In genomic region chr1:155070721-155071556, GRCh38 we compare ENCODE assay signal across 8 cellular contexts. TPM values are rescaled to one million over a fixed set of nuclear protein-coding genes. Genes with fewer than 3 reads are reported as not detected.
DNase-seq lines count a peak whose midpoint lies in the region; ATAC-seq, FAIRE-seq and TF ChIP-seq lines count a peak whose summit lies in the region.

No MANE protein-coding gene starts in this region.

- in situ Hi-C loops in K562 (cut with MboI): no loop called here

- CTCF ChIA-PET in AG04449 (lab: Yijun Ruan, JAX): interaction anchor here (0.7 to 10.6 kb wide), 12 partner anchors 10 to 98 kb away, joined by 3 to 122 read pairs (median 6); partner anchors contain the start of gene EFNA4
- CTCF ChIA-PET in K562 (lab: Yijun Ruan, JAX; ENCODE audit: low intra/inter-chr PET ratio): interaction anchor here (0.6 kb wide), 1 partner anchor 505 kb away, joined by 3 read pairs; no protein-coding TSS in a partner anchor

- peak overlapping the region; percentile 53; the same call in 1 of the 2 replicates for H2AFZ ChIP-seq in Karpas-422 (ENCODE audit: low read length)
- H2AFZ ChIP-seq in K562 (ENCODE audit: low read depth, low read length): peak overlapping the region; percentile 87

- H3K4me1 ChIP-seq in Karpas-422 (ENCODE audit: low read length): peaks cover 39% of the 10 kb centered on the region
- H3K4me1 ChIP-seq in K562 (replicated peaks in 1 of 2; ENCODE audit: control insufficient read depth in 2 of 2, insufficient read depth in 2 of 2, low read length in 2 of 2): peaks cover 26 to 47% of the 10 kb centered on the region in 2 experiments
- H3K4me1 ChIP-seq in spleen: peaks cover 14 to 40% (median 23%) of the 10 kb centered on the region in 6 donors

- H3K9me3 ChIP-seq in Karpas-422 (ENCODE audit: low read length) (no peaks in the 10 kb centered on the region), K562 (replicated peaks; ENCODE audit: control insufficient read depth, insufficient read depth, low read depth, low read length) (no peaks in the 10 kb centered on the region), spleen (no peaks in the 10 kb centered on the region)

- no peaks in the 10 kb centered on the region for H3K9me1 ChIP-seq in K562 (ENCODE audit: control insufficient read depth, insufficient read depth, low read length)

- H3K27ac ChIP-seq in Karpas-422 (ENCODE audit: low read length): no peak overlapping the region
- peak overlapping the region; percentile 44 for H3K27ac ChIP-seq in K562 (ENCODE audit: extremely low read depth, low read depth, low read length)
- H3K27ac ChIP-seq in spleen: peak overlapping the region in 7 of 8 donors; percentile 13 to 57 (median 44)

- peak overlapping the region; percentile 44 for H3K4me3 ChIP-seq in AG04449 (ENCODE audit: low read depth, low read length)
- H3K4me3 ChIP-seq in Karpas-422 (ENCODE audit: low read length): peak overlapping the region; percentile 57
- H3K4me3 ChIP-seq in K562: peak overlapping the region; percentile 29
- peak overlapping the region; percentile 25 to 68 (median 36) for H3K4me3 ChIP-seq in spleen

- H3K27me3 ChIP-seq in Karpas-422 (ENCODE audit: low read length) (no peaks in the 10 kb centered on the region), K562 (ENCODE audit: control insufficient read depth in 2 of 2, insufficient read depth in 2 of 2, low read length in 2 of 2) (no peaks in the 10 kb centered on the region), spleen (replicated peaks in 1 of 7) (no peaks in the 10 kb centered on the region)

- H3K9ac ChIP-seq in Karpas-422 (ENCODE audit: low read length) (peak overlapping the region; percentile 66), K562 (ENCODE audit: insufficient read depth in 1 of 2, low read depth in 2 of 2, low read length in 2 of 2) (peak overlapping the region; percentile 48 to 77)

- H3K4me2 ChIP-seq in Karpas-422 (ENCODE audit: low read depth, low read length, poor library complexity, severe bottlenecking) (peak overlapping the region; percentile 71), K562 (ENCODE audit: insufficient read depth, low read length) (peak overlapping the region; percentile 76)

- BruUV-seq in K562 (replicated peaks; lab: Mats Ljungman, UMichigan): no TSS peak

- peak; percentile 88 for FAIRE-seq in K562 (lab: Jason Lieb, UNC)

- no peaks in the 10 kb centered on the region for H3K79me2 ChIP-seq in Karpas-422 (ENCODE audit: low read length)
- no peaks in the 10 kb centered on the region for H3K79me2 ChIP-seq in K562 (ENCODE audit: control insufficient read depth, insufficient read depth, low read length)

- ATAC-seq in GM18511 (IDR thresholded peaks at IDR 0.05; ENCODE audit: unreplicated experiment) (peak; percentile 63), K562 (peak; percentile 98)

- no peaks in the 10 kb centered on the region for H3K36me3 ChIP-seq in Karpas-422 (ENCODE audit: insufficient read depth, low read length)
- H3K36me3 ChIP-seq in K562 (ENCODE audit: control insufficient read depth, insufficient read depth, low read length): peaks cover 15% of the 10 kb centered on the region; the same call in 1 of the 3 replicates
- peaks cover 0 to 32% (median 5%) of the 10 kb centered on the region in 6 donors for H3K36me3 ChIP-seq in spleen

- TF ChIP-seq RAD21 in K562 (CRISPR knock-in tag; conservative IDR thresholded peaks at IDR 0.05 in 1 of 2, IDR thresholded peaks at IDR 0.05 in 1 of 2): no peak

- peak; percentile 40; the same call in 1 of the 2 replicates for TF ChIP-seq POLR2A in K562 (conservative IDR thresholded peaks at IDR 0.05)
- no peak for TF ChIP-seq POLR2A in spleen (IDR thresholded peaks at IDR 0.05)

- intact Hi-C loops in K562 (cut with micrococcal nuclease) (loop anchor here (1.0 to 2.0 kb wide), 2 partner anchors 8 to 14 kb away; partner anchors contain the start of gene EFNA4), spleen (cut with DNase I; ENCODE audit: low total_unique reads) (no loop called here)

- H3K9me2 ChIP-seq in Karpas-422 (replicated peaks; ENCODE audit: insufficient read depth, low read length): no peaks in the 10 kb centered on the region

- TF ChIP-seq EP300 in K562 (IDR thresholded peaks at IDR 0.05; ENCODE audit: low read length): peak; percentile 37; the same call in 1 of the 2 replicates

- TF ChIP-seq CTCF in AG04449 (IDR thresholded peaks at IDR 0.05; ENCODE audit: insufficient read depth, low read length, missing control alignments) (peak; percentile 46), K562 (IDR thresholded peaks at IDR 0.05 in 2 of 3, conservative IDR thresholded peaks at IDR 0.05 in 1 of 3; ENCODE audit: insufficient read depth in 2 of 3, low read depth in 1 of 3, low read length in 3 of 3) (peak; percentile 60 to 78 (median 62)), spleen (IDR thresholded peaks at IDR 0.05 in 8 of 11, conservative IDR thresholded peaks at IDR 0.05 in 3 of 11) (peak in 10 of 11 experiments; percentile 32 to 82 (median 60))

- 4% methylated on average over 50 of the region's 60 CpGs for WGBS in K562 (ENCODE audit: insufficient coverage, low coverage, missing lambda C conversion rate)
- 4 to 10% (median 7%) methylated on average over 31 to 60 of the region's 60 CpGs for WGBS in spleen, 5 donors

- DNase-seq in AG04449 (ENCODE audit: low read depth, low spot score) (no peak), Karpas-422 (peak; percentile 93), T-helper 9 cell (peak; percentile 66), K562 (ENCODE audit: extremely low read depth in 1 of 4, low spot score in 3 of 4) (peak; percentile 86 to 94 (median 87)), iPS-NIHi11 (ENCODE audit: low spot score) (peak; percentile 83), spleen (peak; percentile 93), SW 1271 (lab: John Stamatoyannopoulos, UW) (no peak)

- POLR2A ChIA-PET in AG04449 (lab: Yijun Ruan, JAX) (no interaction called here), K562 (lab: Yijun Ruan, JAX) (interaction anchor here (0.7 kb wide), 2 partner anchors 20 to 50 kb away, joined by 3 read pairs; no protein-coding TSS in a partner anchor)

- 0 out of 2 replicates have a peak, but pooled peaks cover 5% of the 10 kb centered on the region for H4K20me1 ChIP-seq in Karpas-422 (ENCODE audit: insufficient read depth, low read depth, low read length)
- H4K20me1 ChIP-seq in K562 (replicated peaks; ENCODE audit: control insufficient read depth, insufficient read depth, low read length): no peaks in the 10 kb centered on the region

RNA-seq across cellular contexts. Expression of gene EFNA4, which starts 7.4 kb away (rescaled TPM):
- total RNA-seq in Karpas-422 (2014; rRNA removed; shearing (Covaris generic); ENCODE audit: low replicate concordance): 10.4 and 14.5 TPM in 2 replicates
- total RNA-seq in K562 (2011; cell fraction: chromatin; rRNA removed; ENCODE audit: low replicate concordance): 4.6 and 12.1 TPM in 2 replicates
- 12.6 and 17.5 TPM in 2 replicates for total RNA-seq in K562 (2011; cell fraction: nucleolus; rRNA removed)
- 10.9 and 12.2 TPM in 2 replicates for total RNA-seq in K562 (2011; cell fraction: nucleoplasm; rRNA removed)
- 7.4 and 10.6 TPM in 2 replicates for total RNA-seq in K562 (2014; rRNA removed)
- total RNA-seq in K562 (2014; rRNA removed; fragmentation: Illumina TruSeq; extraction: Trizol): 2.0 and 2.9 TPM in 2 replicates
- total RNA-seq in K562 (2015; rRNA removed; fragmentation: Illumina TruSeq; extraction: Trizol): 5.7 and 5.9 TPM in 2 replicates
- 4.7 and 6.1 TPM in 2 replicates for total RNA-seq in K562 (2021)
- polyA plus RNA-seq in K562 (2011; rRNA removed): 6.5 and 10.2 TPM in 2 replicates
- 11.8 and 12.2 TPM in 2 replicates for polyA plus RNA-seq in K562 (2011; cell fraction: cytosol; rRNA removed)
- polyA plus RNA-seq in K562 (2011; cell fraction: nucleus; rRNA removed): 8.5 and 9.2 TPM in 2 replicates
- 6.1 and 6.4 TPM in 2 replicates for polyA plus RNA-seq in K562 (2012)
- polyA plus RNA-seq in K562 (2014; fragmentation: Illumina TruSeq; extraction: Trizol): 6.1 and 6.2 TPM in 2 replicates
- under 1 TPM; 0.68 to 0.89 TPM for polyA plus RNA-seq in K562 (2014; fragmentation: Nextera tagmentation; extraction: Ambion mirVana)
- 5.9 and 6.5 TPM in 2 replicates for polyA plus RNA-seq in K562 (2014; rRNA removed)
- 2.5 and 5.7 TPM in 2 replicates for polyA minus RNA-seq in K562 (2011; rRNA and poly(A)+ RNA removed)
- polyA minus RNA-seq in K562 (2011; cell fraction: cytosol; rRNA and poly(A)+ RNA removed): 4.9 and 6.5 TPM in 2 replicates
- 2.6 TPM in 2 replicates for polyA minus RNA-seq in K562 (2011; cell fraction: nucleus; rRNA and poly(A)+ RNA removed)
- total RNA-seq in spleen: 1 to 10 TPM; 4.6 to 7.7 (median 6.0) TPM
- 1 to 10 TPM; 7.3 to 9.5 (median 8.7) TPM for polyA plus RNA-seq in spleen

RNA-seq across cellular contexts. Expression of gene EFNA3, which starts 7.7 kb away (rescaled TPM):
- total RNA-seq in Karpas-422 (2014; rRNA removed; shearing (Covaris generic); ENCODE audit: low replicate concordance): 12.2 and 15.7 TPM in 2 replicates
- total RNA-seq in K562 (2011; cell fraction: chromatin; rRNA removed; ENCODE audit: low replicate concordance): 3.7 and 9.0 TPM in 2 replicates
- 11.2 and 12.4 TPM in 2 replicates for total RNA-seq in K562 (2011; cell fraction: nucleolus; rRNA removed)
- total RNA-seq in K562 (2011; cell fraction: nucleoplasm; rRNA removed): 8.1 and 10.5 TPM in 2 replicates
- total RNA-seq in K562 (2014; rRNA removed) (4.5 and 8.6 TPM in 2 replicates), K562 (2014; rRNA removed; fragmentation: Illumina TruSeq; extraction: Trizol) (1.7 and 3.3 TPM in 2 replicates), K562 (2015; rRNA removed; fragmentation: Illumina TruSeq; extraction: Trizol) (4.7 and 4.9 TPM in 2 replicates), K562 (2021) (6.2 and 7.1 TPM in 2 replicates), spleen (1 to 10 TPM in 6 of 7 donors, not detected in 1; 1.6 to 4.3 (median 2.4) TPM)
- polyA plus RNA-seq in K562 (2011; rRNA removed) (7.3 and 10.9 TPM in 2 replicates), K562 (2014; fragmentation: Illumina TruSeq; extraction: Trizol) (7.9 and 9.3 TPM in 2 replicates), K562 (2014; fragmentation: Nextera tagmentation; extraction: Ambion mirVana) (under 1 TPM; 0.59 to 0.63 TPM), K562 (2014; rRNA removed) (4.8 and 6.8 TPM in 2 replicates), spleen (1 to 10 TPM; 1.4 to 2.0 (median 1.7) TPM)
- polyA plus RNA-seq in K562 (2011; cell fraction: cytosol; rRNA removed): 10.9 and 15.6 TPM in 2 replicates
- 14.1 and 14.9 TPM in 2 replicates for polyA plus RNA-seq in K562 (2011; cell fraction: nucleus; rRNA removed)
- polyA plus RNA-seq in K562 (2012): 4.5 and 7.1 TPM in 2 replicates
- 2.0 and 3.1 TPM in 2 replicates for polyA minus RNA-seq in K562 (2011; rRNA and poly(A)+ RNA removed)
- 5.5 and 6.3 TPM in 2 replicates for polyA minus RNA-seq in K562 (2011; cell fraction: cytosol; rRNA and poly(A)+ RNA removed)
- 2.7 and 5.9 TPM in 2 replicates for polyA minus RNA-seq in K562 (2011; cell fraction: nucleus; rRNA and poly(A)+ RNA removed)

RNA-seq across cellular contexts. Expression of gene ADAM15, which starts 19.8 kb away (rescaled TPM):
- 33.6 and 50.0 TPM in 2 replicates for total RNA-seq in Karpas-422 (2014; rRNA removed; shearing (Covaris generic); ENCODE audit: low replicate concordance)
- 77.6 and 286 TPM in 2 replicates for total RNA-seq in K562 (2011; cell fraction: chromatin; rRNA removed; ENCODE audit: low replicate concordance)
- total RNA-seq in K562 (2011; cell fraction: nucleolus; rRNA removed): 230 and 253 TPM in 2 replicates
- 121 and 122 TPM in 2 replicates for total RNA-seq in K562 (2011; cell fraction: nucleoplasm; rRNA removed)
- total RNA-seq in K562 (2014; rRNA removed) (35.9 and 61.0 TPM in 2 replicates), K562 (2014; rRNA removed; fragmentation: Illumina TruSeq; extraction: Trizol) (10.1 and 15.2 TPM in 2 replicates), K562 (2015; rRNA removed; fragmentation: Illumina TruSeq; extraction: Trizol) (34.3 and 35.4 TPM in 2 replicates), K562 (2021) (67.8 and 72.3 TPM in 2 replicates), spleen (100 to 1,000 TPM in 2 of 7 donors, 10 to 100 TPM in 5; 70.8 to 205 (median 84.6) TPM)
- polyA plus RNA-seq in K562 (2011; rRNA removed) (29.8 and 54.7 TPM in 2 replicates), K562 (2014; fragmentation: Illumina TruSeq; extraction: Trizol) (32.8 and 39.7 TPM in 2 replicates), K562 (2014; fragmentation: Nextera tagmentation; extraction: Ambion mirVana) (1 to 10 TPM in 1 of 2 experiments, under 1 TPM in 1; 0.69 to 2.6 TPM), K562 (2014; rRNA removed) (53.2 and 66.2 TPM in 2 replicates), spleen (100 to 1,000 TPM in 2 of 3 donors, 10 to 100 TPM in 1; 76.4 to 313 (median 286) TPM)
- 48.9 and 94.6 TPM in 2 replicates for polyA plus RNA-seq in K562 (2011; cell fraction: cytosol; rRNA removed)
- 188 and 324 TPM in 2 replicates for polyA plus RNA-seq in K562 (2011; cell fraction: nucleus; rRNA removed)
- polyA plus RNA-seq in K562 (2012): 48.3 and 70.8 TPM in 2 replicates
- 25.0 and 32.3 TPM in 2 replicates for polyA minus RNA-seq in K562 (2011; rRNA and poly(A)+ RNA removed)
- 58.9 and 76.8 TPM in 2 replicates for polyA minus RNA-seq in K562 (2011; cell fraction: cytosol; rRNA and poly(A)+ RNA removed)
- polyA minus RNA-seq in K562 (2011; cell fraction: nucleus; rRNA and poly(A)+ RNA removed): 56.0 and 61.5 TPM in 2 replicates

RNA-seq across cellular contexts. Expression of gene DCST1, which starts 37.3 kb away (rescaled TPM):
- total RNA-seq in Karpas-422 (2014; rRNA removed; shearing (Covaris generic); ENCODE audit: low replicate concordance): not detected in 2 replicates
- total RNA-seq in K562 (2011; cell fraction: chromatin; rRNA removed; ENCODE audit: low replicate concordance): not detected in 2 replicates
- not detected in 2 replicates for total RNA-seq in K562 (2011; cell fraction: nucleolus; rRNA removed)
- total RNA-seq in K562 (2011; cell fraction: nucleoplasm; rRNA removed): not detected in 2 replicates
- total RNA-seq in K562 (2014; rRNA removed) (not detected in 2 replicates), K562 (2014; rRNA removed; fragmentation: Illumina TruSeq; extraction: Trizol) (not detected in 2 replicates), K562 (2015; rRNA removed; fragmentation: Illumina TruSeq; extraction: Trizol) (not detected in 2 replicates), K562 (2021) (not detected in 2 replicates), spleen (not detected)
- polyA plus RNA-seq in K562 (2011; rRNA removed) (not detected in 2 replicates), K562 (2014; fragmentation: Illumina TruSeq; extraction: Trizol) (not detected in 2 replicates), K562 (2014; fragmentation: Nextera tagmentation; extraction: Ambion mirVana) (not detected), K562 (2014; rRNA removed) (not detected in 2 replicates), spleen (not detected)
- polyA plus RNA-seq in K562 (2011; cell fraction: cytosol; rRNA removed): not detected in 2 replicates
- 0.08 and 0.10 TPM in 2 replicates for polyA plus RNA-seq in K562 (2011; cell fraction: nucleus; rRNA removed)
- polyA plus RNA-seq in K562 (2012): 0.15 TPM in 1 of 2 replicates, not detected in the other
- not detected in 2 replicates for polyA minus RNA-seq in K562 (2011; rRNA and poly(A)+ RNA removed)
- polyA minus RNA-seq in K562 (2011; cell fraction: cytosol; rRNA and poly(A)+ RNA removed): not detected in 2 replicates
- not detected in 2 replicates for polyA minus RNA-seq in K562 (2011; cell fraction: nucleus; rRNA and poly(A)+ RNA removed)

RNA-seq across cellular contexts. Expression of gene DCST2, which starts 37.4 kb away (rescaled TPM):
- total RNA-seq in Karpas-422 (2014; rRNA removed; shearing (Covaris generic); ENCODE audit: low replicate concordance): 1.3 and 3.5 TPM in 2 replicates
- 1.1 and 2.4 TPM in 2 replicates for total RNA-seq in K562 (2011; cell fraction: chromatin; rRNA removed; ENCODE audit: low replicate concordance)
- total RNA-seq in K562 (2011; cell fraction: nucleolus; rRNA removed): 1.3 and 1.7 TPM in 2 replicates
- 0.99 and 1.3 TPM in 2 replicates for total RNA-seq in K562 (2011; cell fraction: nucleoplasm; rRNA removed)
- total RNA-seq in K562 (2014; rRNA removed): 0.12 TPM in 1 of 2 replicates, not detected in the other
- 0.11 TPM in 1 of 2 replicates, not detected in the other for total RNA-seq in K562 (2014; rRNA removed; fragmentation: Illumina TruSeq; extraction: Trizol)
- total RNA-seq in K562 (2015; rRNA removed; fragmentation: Illumina TruSeq; extraction: Trizol): 0.11 TPM in 1 of 2 replicates, not detected in the other
- total RNA-seq in K562 (2021): 0.09 and 0.40 TPM in 2 replicates
- polyA plus RNA-seq in K562 (2011; rRNA removed): 0.49 and 1.1 TPM in 2 replicates
- 0.30 and 0.40 TPM in 2 replicates for polyA plus RNA-seq in K562 (2011; cell fraction: cytosol; rRNA removed)
- polyA plus RNA-seq in K562 (2011; cell fraction: nucleus; rRNA removed): 9.0 and 9.2 TPM in 2 replicates
- 0.36 and 2.9 TPM in 2 replicates for polyA plus RNA-seq in K562 (2012)
- polyA plus RNA-seq in K562 (2014; fragmentation: Illumina TruSeq; extraction: Trizol): 0.10 TPM in 1 of 2 replicates, not detected in the other
- polyA plus RNA-seq in K562 (2014; fragmentation: Nextera tagmentation; extraction: Ambion mirVana): not detected
- 0.22 and 0.37 TPM in 2 replicates for polyA plus RNA-seq in K562 (2014; rRNA removed)
- 0.24 and 0.25 TPM in 2 replicates for polyA minus RNA-seq in K562 (2011; rRNA and poly(A)+ RNA removed)
- polyA minus RNA-seq in K562 (2011; cell fraction: cytosol; rRNA and poly(A)+ RNA removed): not detected in 2 replicates
- 0.33 and 0.40 TPM in 2 replicates for polyA minus RNA-seq in K562 (2011; cell fraction: nucleus; rRNA and poly(A)+ RNA removed)
- 1 to 10 TPM in 2 of 7 donors, under 1 TPM in 4, not detected in 1; 0.54 to 4.1 (median 0.71) TPM for total RNA-seq in spleen
- 1 to 10 TPM; 1.0 to 2.1 (median 1.7) TPM for polyA plus RNA-seq in spleen

Comparison
In these comparisons a context has a peak if more than half of its experiments do, and no peak if none do; other contexts are left out.
1. DNase-seq: peak in Karpas-422 (single experiment), T-helper 9 cell (single experiment), K562 (4 of 4), iPS-NIHi11 (single experiment) and spleen (single experiment); none in AG04449 (single experiment) and SW 1271 (0 of 2).
2. Peak in every context shown above with its lines, with median percentiles within 50 percentile points of each other: H3K4me3 ChIP-seq and CTCF ChIP-seq.